ENCODE assay signal across 10 cellular contexts in the genomic region with DNA sequence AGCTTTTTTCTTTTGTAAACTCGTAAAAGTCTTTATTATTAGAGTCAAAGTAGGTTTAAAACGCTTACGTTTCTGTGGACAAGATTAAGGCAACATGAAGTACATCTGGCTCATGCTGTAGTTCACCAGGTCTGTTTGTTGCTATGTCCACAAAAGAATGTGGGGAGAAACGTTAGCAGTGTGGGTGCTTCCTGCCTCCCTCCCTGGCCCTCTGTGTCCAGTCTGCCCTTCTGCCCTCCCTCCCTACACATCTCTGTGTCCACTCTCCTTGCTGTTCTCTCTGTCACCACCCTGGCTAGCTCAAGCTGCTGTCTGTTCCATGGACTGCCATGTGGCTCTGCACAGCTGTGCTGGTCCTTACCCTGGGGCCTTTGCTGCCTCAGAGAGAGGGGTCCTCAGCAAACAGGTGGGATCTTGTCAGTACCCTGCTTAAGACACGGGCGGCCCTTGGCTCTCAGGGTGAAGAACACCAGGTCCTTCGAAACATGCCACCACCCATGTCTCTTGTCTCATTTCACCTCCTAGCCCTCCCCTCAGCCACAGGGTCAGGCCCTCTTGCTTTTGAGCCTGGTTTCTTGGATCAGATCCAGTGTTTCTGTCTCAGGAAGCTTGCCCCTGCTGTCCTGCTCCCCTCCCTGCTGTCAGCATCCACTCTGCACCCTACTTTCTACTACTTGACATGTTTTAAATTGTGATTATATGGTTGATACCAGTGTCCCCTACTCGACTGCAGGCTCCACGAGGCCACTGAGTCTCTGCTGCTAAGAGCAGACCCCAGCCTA.
A peak's percentile ranks its signal among the peaks of the same experiment; 100 is the strongest.
DNase-seq lines count a peak whose midpoint lies in the region; ATAC-seq lines count a peak whose summit lies in the region.
"Had no signal": no experiment of that assay in that cellular context is flagged by ENCODE, and none has a peak within 500 bp of the region (broad histone marks: within the 10 kb centered on the region; RNA-seq: fewer than 3 reads in every experiment).

No MANE protein-coding gene starts in this region.

- H3K4me1 Mint-ChIP-seq in T-helper 2 cell treated with Interferon-gamma antibody and Interleukin-4, amounts not matched to agents 5 μg/mL and 100 μg/mL, for 36 hours (ENCODE audit: low read depth), result peaks cover 75% of the 10 kb centered on the region
- H3K4me1 Mint-ChIP-seq in T-helper 17 cell, result peaks cover 75% of the 10 kb centered on the region
- H3K4me1 Mint-ChIP-seq in stimulated activated effector memory CD8-positive, alpha-beta T cell treated with anti-CD3 and anti-CD28 coated beads, Interleukin-12 subunit alpha, Interleukin-12 subunit beta, amount 100 ng/mL, for 72 hours, result peaks cover 91% of the 10 kb centered on the region

- no peaks in the 10 kb centered on the region for H3K9me3 ChIP-seq in T-helper 17 cell (ENCODE audit: control insufficient read depth, low read length, poor library complexity, severe bottlenecking)

- H3K36me3 Mint-ChIP-seq in T-helper 2 cell treated with Interferon-gamma antibody and Interleukin-4, amounts not matched to agents 5 μg/mL and 100 μg/mL, for 36 hours (ENCODE audit: low read depth), result peaks cover 7% of the 10 kb centered on the region
- peaks cover 3% of the 10 kb centered on the region for H3K36me3 Mint-ChIP-seq in T-helper 17 cell (ENCODE audit: low read depth)
- peaks cover 20% of the 10 kb centered on the region for H3K36me3 Mint-ChIP-seq in stimulated activated effector memory CD8-positive, alpha-beta T cell treated with anti-CD3 and anti-CD28 coated beads, Interleukin-12 subunit alpha, Interleukin-12 subunit beta, amount 100 ng/mL, for 72 hours

- intact Hi-C loops in left ventricle myocardium superior (cut with micrococcal nuclease), result no loop called here

- H3K27ac Mint-ChIP-seq in T-helper 2 cell treated with Interferon-gamma antibody and Interleukin-4, amounts not matched to agents 5 μg/mL and 100 μg/mL, for 36 hours, result peak overlapping the region; percentile 82
- H3K27ac Mint-ChIP-seq in T-helper 17 cell, result peak overlapping the region; percentile 99
- peak overlapping the region; percentile 97 for H3K27ac Mint-ChIP-seq in stimulated activated effector memory CD8-positive, alpha-beta T cell treated with anti-CD3 and anti-CD28 coated beads, Interleukin-12 subunit alpha, Interleukin-12 subunit beta, amount 100 ng/mL, for 72 hours

- ATAC-seq in T-helper 17 cell, result no peak
- peak; percentile 42 for ATAC-seq in left ventricle myocardium superior
- no peak for ATAC-seq in stimulated activated effector memory CD8-positive, alpha-beta T cell treated with anti-CD3 and anti-CD28 coated beads, Interleukin-12 subunit alpha, Interleukin-12 subunit beta, amount 100 ng/mL, for 72 hours
- no peak for ATAC-seq in GM19324 (IDR thresholded peaks at IDR 0.05; ENCODE audit: low FRiP score, unreplicated experiment)

- no peaks in the 10 kb centered on the region for H3K27me3 Mint-ChIP-seq in T-helper 2 cell treated with Interferon-gamma antibody and Interleukin-4, amounts not matched to agents 5 μg/mL and 100 μg/mL, for 36 hours (ENCODE audit: low read depth)
- no peaks in the 10 kb centered on the region for H3K27me3 Mint-ChIP-seq in T-helper 17 cell

- H3K4me3 Mint-ChIP-seq in T-helper 2 cell treated with Interferon-gamma antibody and Interleukin-4, amounts not matched to agents 5 μg/mL and 100 μg/mL, for 36 hours, result peak overlapping the region; percentile 21
- peak overlapping the region; percentile 89 for H3K4me3 Mint-ChIP-seq in T-helper 17 cell
- peak overlapping the region; percentile 60 for H3K4me3 Mint-ChIP-seq in stimulated activated effector memory CD8-positive, alpha-beta T cell treated with anti-CD3 and anti-CD28 coated beads, Interleukin-12 subunit alpha, Interleukin-12 subunit beta, amount 100 ng/mL, for 72 hours

- no peaks in the 10 kb centered on the region for H3K9me3 Mint-ChIP-seq in T-helper 2 cell treated with Interferon-gamma antibody and Interleukin-4, amounts not matched to agents 5 μg/mL and 100 μg/mL, for 36 hours
- H3K9me3 Mint-ChIP-seq in stimulated activated effector memory CD8-positive, alpha-beta T cell treated with anti-CD3 and anti-CD28 coated beads, Interleukin-12 subunit alpha, Interleukin-12 subunit beta, amount 100 ng/mL, for 72 hours, result no peaks in the 10 kb centered on the region

- DNase-seq in T-helper 2 cell treated with Interferon-gamma antibody and Interleukin-4, amounts not matched to agents 5 μg/mL and 100 μg/mL, for 36 hours (ENCODE audit: low spot score), result no peak
- DNase-seq in T-helper 2 cell, result no peak
- no peak for DNase-seq in T-helper 17 cell
- DNase-seq in left ventricle myocardium superior, result no peak
- DNase-seq in stimulated activated effector memory CD8-positive, alpha-beta T cell treated with anti-CD3 and anti-CD28 coated beads, Interleukin-12 subunit alpha, Interleukin-12 subunit beta, amount 100 ng/mL, for 72 hours (ENCODE audit: low spot score in 2 of 2), result no peak
- no peak for DNase-seq in NCI-H2081 treated with DMSO at 0.1 percent for 48 hours (lab: John Stamatoyannopoulos, UW)
- no peak for DNase-seq in D341Med (ENCODE audit: low spot score)
- DNase-seq: GOT3, NCI-H2171 had no signal

Comparison
In these comparisons a context has a peak if more than half of its experiments do, and no peak if none do; other contexts are left out.
1. H3K4me3 Mint-ChIP-seq: peak in every context shown above with its lines; median percentile 89 in T-helper 17 cell; 60 in stimulated activated effector memory CD8-positive, alpha-beta T cell treated with anti-CD3 and anti-CD28 coated beads, Interleukin-12 subunit alpha, Interleukin-12 subunit beta, amount 100 ng/mL, for 72 hours; 21 in T-helper 2 cell treated with Interferon-gamma antibody and Interleukin-4, amounts not matched to agents 5 μg/mL and 100 μg/mL, for 36 hours.